Comparison of ENCODE assay signal across 1 cellular context in the genomic region with DNA sequence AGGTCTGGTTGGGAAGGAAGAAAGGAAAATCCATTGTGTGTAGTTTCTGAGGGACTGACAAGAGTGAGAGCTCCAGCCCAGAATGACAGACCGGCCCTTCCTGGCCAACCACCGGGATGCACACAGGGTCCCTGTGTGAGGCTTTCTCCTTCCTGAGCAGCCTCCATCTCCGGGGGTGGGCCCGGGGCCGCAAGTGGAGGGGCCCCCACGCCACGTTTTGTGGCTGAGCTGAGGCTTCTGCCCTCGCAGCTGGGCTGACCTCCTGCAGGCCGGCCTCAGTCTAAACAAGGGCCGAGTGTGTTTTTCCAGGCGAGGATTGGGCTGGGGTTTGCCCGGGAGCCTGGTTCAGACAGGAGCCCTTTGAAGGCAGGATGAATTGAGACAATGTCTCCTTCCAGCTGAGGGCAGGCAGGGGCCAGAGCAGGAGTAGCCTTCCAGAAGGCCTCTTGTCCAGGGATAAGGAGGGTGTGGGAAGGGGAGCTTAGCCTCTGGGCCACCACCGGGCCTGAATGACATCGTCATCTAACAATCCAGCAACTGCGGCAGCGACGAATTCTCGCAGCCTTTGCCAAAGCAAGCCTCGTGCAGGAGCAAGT.
TF ChIP-seq lines count a peak whose summit lies in the region.

No MANE protein-coding gene starts in this region.

TF ChIP-seq in GM23338, 12 proteins besides CTCF, POLR2A, EP300 and RAD21:
- TF ChIP-seq, protein P1, sequence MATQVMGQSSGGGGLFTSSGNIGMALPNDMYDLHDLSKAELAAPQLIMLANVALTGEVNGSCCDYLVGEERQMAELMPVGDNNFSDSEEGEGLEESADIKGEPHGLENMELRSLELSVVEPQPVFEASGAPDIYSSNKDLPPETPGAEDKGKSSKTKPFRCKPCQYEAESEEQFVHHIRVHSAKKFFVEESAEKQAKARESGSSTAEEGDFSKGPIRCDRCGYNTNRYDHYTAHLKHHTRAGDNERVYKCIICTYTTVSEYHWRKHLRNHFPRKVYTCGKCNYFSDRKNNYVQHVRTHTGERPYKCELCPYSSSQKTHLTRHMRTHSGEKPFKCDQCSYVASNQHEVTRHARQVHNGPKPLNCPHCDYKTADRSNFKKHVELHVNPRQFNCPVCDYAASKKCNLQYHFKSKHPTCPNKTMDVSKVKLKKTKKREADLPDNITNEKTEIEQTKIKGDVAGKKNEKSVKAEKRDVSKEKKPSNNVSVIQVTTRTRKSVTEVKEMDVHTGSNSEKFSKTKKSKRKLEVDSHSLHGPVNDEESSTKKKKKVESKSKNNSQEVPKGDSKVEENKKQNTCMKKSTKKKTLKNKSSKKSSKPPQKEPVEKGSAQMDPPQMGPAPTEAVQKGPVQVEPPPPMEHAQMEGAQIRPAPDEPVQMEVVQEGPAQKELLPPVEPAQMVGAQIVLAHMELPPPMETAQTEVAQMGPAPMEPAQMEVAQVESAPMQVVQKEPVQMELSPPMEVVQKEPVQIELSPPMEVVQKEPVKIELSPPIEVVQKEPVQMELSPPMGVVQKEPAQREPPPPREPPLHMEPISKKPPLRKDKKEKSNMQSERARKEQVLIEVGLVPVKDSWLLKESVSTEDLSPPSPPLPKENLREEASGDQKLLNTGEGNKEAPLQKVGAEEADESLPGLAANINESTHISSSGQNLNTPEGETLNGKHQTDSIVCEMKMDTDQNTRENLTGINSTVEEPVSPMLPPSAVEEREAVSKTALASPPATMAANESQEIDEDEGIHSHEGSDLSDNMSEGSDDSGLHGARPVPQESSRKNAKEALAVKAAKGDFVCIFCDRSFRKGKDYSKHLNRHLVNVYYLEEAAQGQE (IDR thresholded peaks at IDR 0.05; ENCODE audit: unreplicated experiment) = no peak
- TF ChIP-seq, protein P2, sequence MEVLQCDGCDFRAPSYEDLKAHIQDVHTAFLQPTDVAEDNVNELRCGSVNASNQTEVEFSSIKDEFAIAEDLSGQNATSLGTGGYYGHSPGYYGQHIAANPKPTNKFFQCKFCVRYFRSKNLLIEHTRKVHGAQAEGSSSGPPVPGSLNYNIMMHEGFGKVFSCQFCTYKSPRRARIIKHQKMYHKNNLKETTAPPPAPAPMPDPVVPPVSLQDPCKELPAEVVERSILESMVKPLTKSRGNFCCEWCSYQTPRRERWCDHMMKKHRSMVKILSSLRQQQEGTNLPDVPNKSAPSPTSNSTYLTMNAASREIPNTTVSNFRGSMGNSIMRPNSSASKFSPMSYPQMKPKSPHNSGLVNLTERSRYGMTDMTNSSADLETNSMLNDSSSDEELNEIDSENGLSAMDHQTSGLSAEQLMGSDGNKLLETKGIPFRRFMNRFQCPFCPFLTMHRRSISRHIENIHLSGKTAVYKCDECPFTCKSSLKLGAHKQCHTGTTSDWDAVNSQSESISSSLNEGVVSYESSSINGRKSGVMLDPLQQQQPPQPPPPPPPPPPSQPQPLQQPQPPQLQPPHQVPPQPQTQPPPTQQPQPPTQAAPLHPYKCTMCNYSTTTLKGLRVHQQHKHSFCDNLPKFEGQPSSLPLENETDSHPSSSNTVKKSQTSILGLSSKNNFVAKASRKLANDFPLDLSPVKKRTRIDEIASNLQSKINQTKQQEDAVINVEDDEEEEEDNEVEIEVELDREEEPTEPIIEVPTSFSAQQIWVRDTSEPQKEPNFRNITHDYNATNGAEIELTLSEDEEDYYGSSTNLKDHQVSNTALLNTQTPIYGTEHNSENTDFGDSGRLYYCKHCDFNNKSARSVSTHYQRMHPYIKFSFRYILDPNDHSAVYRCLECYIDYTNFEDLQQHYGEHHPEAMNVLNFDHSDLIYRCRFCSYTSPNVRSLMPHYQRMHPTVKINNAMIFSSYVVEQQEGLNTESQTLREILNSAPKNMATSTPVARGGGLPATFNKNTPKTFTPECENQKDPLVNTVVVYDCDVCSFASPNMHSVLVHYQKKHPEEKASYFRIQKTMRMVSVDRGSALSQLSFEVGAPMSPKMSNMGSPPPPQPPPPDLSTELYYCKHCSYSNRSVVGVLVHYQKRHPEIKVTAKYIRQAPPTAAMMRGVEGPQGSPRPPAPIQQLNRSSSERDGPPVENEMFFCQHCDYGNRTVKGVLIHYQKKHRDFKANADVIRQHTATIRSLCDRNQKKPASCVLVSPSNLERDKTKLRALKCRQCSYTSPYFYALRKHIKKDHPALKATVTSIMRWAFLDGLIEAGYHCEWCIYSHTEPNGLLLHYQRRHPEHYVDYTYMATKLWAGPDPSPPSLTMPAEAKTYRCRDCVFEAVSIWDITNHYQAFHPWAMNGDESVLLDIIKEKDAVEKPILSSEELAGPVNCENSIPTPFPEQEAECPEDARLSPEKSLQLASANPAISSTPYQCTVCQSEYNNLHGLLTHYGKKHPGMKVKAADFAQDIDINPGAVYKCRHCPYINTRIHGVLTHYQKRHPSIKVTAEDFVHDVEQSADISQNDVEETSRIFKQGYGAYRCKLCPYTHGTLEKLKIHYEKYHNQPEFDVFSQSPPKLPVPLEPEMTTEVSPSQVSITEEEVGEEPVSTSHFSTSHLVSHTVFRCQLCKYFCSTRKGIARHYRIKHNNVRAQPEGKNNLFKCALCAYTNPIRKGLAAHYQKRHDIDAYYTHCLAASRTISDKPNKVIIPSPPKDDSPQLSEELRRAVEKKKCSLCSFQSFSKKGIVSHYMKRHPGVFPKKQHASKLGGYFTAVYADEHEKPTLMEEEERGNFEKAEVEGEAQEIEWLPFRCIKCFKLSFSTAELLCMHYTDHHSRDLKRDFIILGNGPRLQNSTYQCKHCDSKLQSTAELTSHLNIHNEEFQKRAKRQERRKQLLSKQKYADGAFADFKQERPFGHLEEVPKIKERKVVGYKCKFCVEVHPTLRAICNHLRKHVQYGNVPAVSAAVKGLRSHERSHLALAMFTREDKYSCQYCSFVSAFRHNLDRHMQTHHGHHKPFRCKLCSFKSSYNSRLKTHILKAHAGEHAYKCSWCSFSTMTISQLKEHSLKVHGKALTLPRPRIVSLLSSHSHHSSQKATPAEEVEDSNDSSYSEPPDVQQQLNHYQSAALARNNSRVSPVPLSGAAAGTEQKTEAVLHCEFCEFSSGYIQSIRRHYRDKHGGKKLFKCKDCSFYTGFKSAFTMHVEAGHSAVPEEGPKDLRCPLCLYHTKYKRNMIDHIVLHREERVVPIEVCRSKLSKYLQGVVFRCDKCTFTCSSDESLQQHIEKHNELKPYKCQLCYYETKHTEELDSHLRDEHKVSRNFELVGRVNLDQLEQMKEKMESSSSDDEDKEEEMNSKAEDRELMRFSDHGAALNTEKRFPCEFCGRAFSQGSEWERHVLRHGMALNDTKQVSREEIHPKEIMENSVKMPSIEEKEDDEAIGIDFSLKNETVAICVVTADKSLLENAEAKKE (CRISPR knock-in tag; IDR thresholded peaks at IDR 0.05) = no peak
- TF ChIP-seq, protein P3, sequence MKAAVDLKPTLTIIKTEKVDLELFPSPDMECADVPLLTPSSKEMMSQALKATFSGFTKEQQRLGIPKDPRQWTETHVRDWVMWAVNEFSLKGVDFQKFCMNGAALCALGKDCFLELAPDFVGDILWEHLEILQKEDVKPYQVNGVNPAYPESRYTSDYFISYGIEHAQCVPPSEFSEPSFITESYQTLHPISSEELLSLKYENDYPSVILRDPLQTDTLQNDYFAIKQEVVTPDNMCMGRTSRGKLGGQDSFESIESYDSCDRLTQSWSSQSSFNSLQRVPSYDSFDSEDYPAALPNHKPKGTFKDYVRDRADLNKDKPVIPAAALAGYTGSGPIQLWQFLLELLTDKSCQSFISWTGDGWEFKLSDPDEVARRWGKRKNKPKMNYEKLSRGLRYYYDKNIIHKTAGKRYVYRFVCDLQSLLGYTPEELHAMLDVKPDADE (IDR thresholded peaks at IDR 0.05) = no peak
- TF ChIP-seq EZH2 (IDR thresholded peaks at IDR 0.05; ENCODE audit: low read depth, unreplicated experiment) (no peak), STAT1 (IDR thresholded peaks at IDR 0.05; ENCODE audit: unreplicated experiment) (no peak)
